Comparison of ENCODE assay signal across 18 cellular contexts in genomic region chr6:166739655-166740318, GRCh38.
DNase-seq lines count a peak whose midpoint lies in the region; ATAC-seq and TF ChIP-seq lines count a peak whose summit lies in the region.
"Had no signal": no experiment of that assay in that cellular context is flagged by ENCODE, and none has a peak within 500 bp of the region (broad histone marks: within the 10 kb centered on the region; RNA-seq: fewer than 3 reads in every experiment).

No MANE protein-coding gene starts in this region.

- H2AFZ ChIP-seq in mammary epithelial cell (ENCODE audit: low read depth, low read length) = no peak overlapping the region

- H3K79me2 ChIP-seq in mammary epithelial cell (ENCODE audit: insufficient read depth, low read length) = no peaks in the 10 kb centered on the region

- no peaks in the 10 kb centered on the region for H3K9me3 Mint-ChIP-seq in MCF 10A (ENCODE audit: unreplicated experiment)
- no peaks in the 10 kb centered on the region for H3K9me3 Mint-ChIP-seq in central memory CD8-positive, alpha-beta T cell
- H3K9me3 Mint-ChIP-seq in stimulated activated effector memory CD8-positive, alpha-beta T cell treated with anti-CD3 and anti-CD28 coated beads, Interleukin-12 subunit alpha, Interleukin-12 subunit beta, amount 100 ng/mL, for 72 hours = no peaks in the 10 kb centered on the region
- H3K9me3 Mint-ChIP-seq: CD8-positive, alpha-beta memory T cell had no signal

- no peaks in the 10 kb centered on the region for H3K36me3 Mint-ChIP-seq in MCF 10A (ENCODE audit: insufficient read depth, unreplicated experiment)
- no peaks in the 10 kb centered on the region for H3K36me3 Mint-ChIP-seq in central memory CD8-positive, alpha-beta T cell (ENCODE audit: insufficient read depth)
- H3K36me3 Mint-ChIP-seq in stimulated activated effector memory CD8-positive, alpha-beta T cell treated with anti-CD3 and anti-CD28 coated beads, Interleukin-12 subunit alpha, Interleukin-12 subunit beta, amount 100 ng/mL, for 72 hours = no peaks in the 10 kb centered on the region
- H3K36me3 Mint-ChIP-seq: CD8-positive, alpha-beta memory T cell had no signal

- no peaks in the 10 kb centered on the region for H4K20me1 ChIP-seq in mammary epithelial cell (ENCODE audit: insufficient read depth, low read length)

- H3K9ac ChIP-seq in mammary epithelial cell (ENCODE audit: insufficient read depth, low read length) = no peak overlapping the region
- H3K9ac ChIP-seq: BLaER1 treated with 17β-estradiol and CSF1 and Interleukin-3, amounts not matched to agents 10 nM and 100 nM had no signal

- H3K36me3 ChIP-seq in mammary epithelial cell (ENCODE audit: insufficient read depth, low read length) (no peaks in the 10 kb centered on the region), uterus (no peaks in the 10 kb centered on the region)
- H3K36me3 ChIP-seq: BLaER1 treated with 17β-estradiol and CSF1 and Interleukin-3, amounts not matched to agents 10 nM and 100 nM; SJSA1 had no signal

- no peak overlapping the region for H3K27ac ChIP-seq in mammary epithelial cell (ENCODE audit: insufficient read depth, low read depth, low read length)
- H3K27ac ChIP-seq in uterus = no peak overlapping the region
- H3K27ac ChIP-seq: A549; BLaER1 treated with 17β-estradiol and CSF1 and Interleukin-3, amounts not matched to agents 10 nM and 100 nM; SJSA1 had no signal

- ATAC-seq in central memory CD8-positive, alpha-beta T cell (replicated peaks; ENCODE audit: extremely low read depth, poor library complexity, severe bottlenecking) = no peak
- ATAC-seq in stimulated activated effector memory CD8-positive, alpha-beta T cell treated with anti-CD3 and anti-CD28 coated beads, Interleukin-12 subunit alpha, Interleukin-12 subunit beta, amount 100 ng/mL, for 72 hours = peak; percentile 70
- ATAC-seq in GM21786 (IDR thresholded peaks at IDR 0.05; ENCODE audit: unreplicated experiment) = no peak
- ATAC-seq: A549 had no signal

- BruUV-seq in mammary epithelial cell (replicated peaks; lab: Mats Ljungman, UMichigan) (no TSS peak), MCF 10A (replicated peaks; lab: Mats Ljungman, UMichigan) (no TSS peak)

- H3K27me3 ChIP-seq in mammary epithelial cell (ENCODE audit: insufficient read depth, low read length) (no peaks in the 10 kb centered on the region), uterus (no peaks in the 10 kb centered on the region)
- H3K27me3 ChIP-seq: BLaER1 treated with 17β-estradiol and CSF1 and Interleukin-3, amounts not matched to agents 10 nM and 100 nM; SJSA1 had no signal

- no peak overlapping the region for H3K4me2 ChIP-seq in mammary epithelial cell (ENCODE audit: insufficient read depth, low read depth, low read length)
- H3K4me2 ChIP-seq: A549 had no signal

- H3K27ac Mint-ChIP-seq in MCF 10A (ENCODE audit: low read depth, unreplicated experiment) = no peak overlapping the region
- peak overlapping the region; percentile 17 for H3K27ac Mint-ChIP-seq in central memory CD8-positive, alpha-beta T cell (ENCODE audit: low read depth)
- H3K27ac Mint-ChIP-seq in stimulated activated effector memory CD8-positive, alpha-beta T cell treated with anti-CD3 and anti-CD28 coated beads, Interleukin-12 subunit alpha, Interleukin-12 subunit beta, amount 100 ng/mL, for 72 hours = no peak overlapping the region

- H3K9me3 ChIP-seq in mammary epithelial cell (replicated peaks; ENCODE audit: insufficient read depth, low read length) = no peaks in the 10 kb centered on the region
- no peaks in the 10 kb centered on the region for H3K9me3 ChIP-seq in uterus
- H3K9me3 ChIP-seq: A549, SJSA1 had no signal

- 86% methylated on average over 10 of the region's 10 CpGs for WGBS in mammary epithelial cell (ENCODE audit: low coverage, missing lambda C conversion rate)

- intact Hi-C loops in mammary epithelial cell (cut with micrococcal nuclease) = no loop called here
- intact Hi-C loops in MCF 10A (cut with micrococcal nuclease) = no loop called here
- intact Hi-C loops in uterus (cut with DNase I; ENCODE audit: low total_unique reads) = no loop called here

- DNase-seq in mammary epithelial cell (peak; percentile 21), MCF 10A (ENCODE audit: unreplicated experiment) (no peak), kidney tubule cell (ENCODE audit: low spot score) (peak; percentile 43), uterus (no peak), GM03348 (ENCODE audit: low spot score) (no peak)
- DNase-seq in central memory CD8-positive, alpha-beta T cell (ENCODE audit: low spot score in 2 of 2) = no peak
- no peak for DNase-seq in stimulated activated effector memory CD8-positive, alpha-beta T cell treated with anti-CD3 and anti-CD28 coated beads, Interleukin-12 subunit alpha, Interleukin-12 subunit beta, amount 100 ng/mL, for 72 hours (ENCODE audit: low spot score in 2 of 2)
- DNase-seq: CD8-positive, alpha-beta memory T cell; DMS79 treated with DMSO at 0.1 percent for 48 hours; NCI-H1417; NCI-H187 treated with DMSO at 0.1 percent for 48 hours; NCI-H345; NCI-H526; OCI-M1 had no signal

- TF ChIP-seq CTCF in mammary epithelial cell (conservative IDR thresholded peaks at IDR 0.05 in 1 of 2, IDR thresholded peaks at IDR 0.05 in 1 of 2; ENCODE audit: extremely low read depth in 1 of 2, insufficient read depth in 1 of 2, low read depth in 1 of 2, low read length in 2 of 2) (no peak), MCF 10A (IDR thresholded peaks at IDR 0.05; ENCODE audit: unreplicated experiment) (no peak), uterus (IDR thresholded peaks at IDR 0.05) (no peak)

- dilution Hi-C loops in mammary epithelial cell (cut with HindIII; ENCODE audit: low sequenced_read_pairs) = no loop called here

- no peaks in the 10 kb centered on the region for H3K27me3 Mint-ChIP-seq in MCF 10A (ENCODE audit: insufficient read depth, unreplicated experiment)
- H3K27me3 Mint-ChIP-seq in central memory CD8-positive, alpha-beta T cell = no peaks in the 10 kb centered on the region

- in situ Hi-C loops in mammary epithelial cell (cut with MboI; ENCODE audit: low sequenced_read_pairs in 2 of 2) = no loop called here

- no peak overlapping the region for H3K4me3 ChIP-seq in mammary epithelial cell (replicated peaks in 1 of 3; ENCODE audit: insufficient read depth in 1 of 3, low read depth in 2 of 3, low read length in 3 of 3)
- no peak overlapping the region for H3K4me3 ChIP-seq in uterus
- H3K4me3 ChIP-seq: A549; BLaER1 treated with 17β-estradiol and CSF1 and Interleukin-3, amounts not matched to agents 10 nM and 100 nM; SJSA1 had no signal

- H3K4me1 Mint-ChIP-seq in MCF 10A (ENCODE audit: insufficient read depth, unreplicated experiment) = no peaks in the 10 kb centered on the region
- H3K4me1 Mint-ChIP-seq in central memory CD8-positive, alpha-beta T cell = no peaks in the 10 kb centered on the region
- no peaks in the 10 kb centered on the region for H3K4me1 Mint-ChIP-seq in stimulated activated effector memory CD8-positive, alpha-beta T cell treated with anti-CD3 and anti-CD28 coated beads, Interleukin-12 subunit alpha, Interleukin-12 subunit beta, amount 100 ng/mL, for 72 hours

- CTCF ChIA-PET in mammary epithelial cell (lab: Charles Lee; ENCODE audit: low non-redundant PET) = no interaction called here
- CTCF ChIA-PET in MCF 10A (lab: Yijun Ruan, JAX) = no interaction called here

- POLR2A ChIA-PET in MCF 10A (lab: Yijun Ruan, JAX) = no interaction called here

- no peak overlapping the region for H3K4me3 Mint-ChIP-seq in MCF 10A (ENCODE audit: unreplicated experiment)
- H3K4me3 Mint-ChIP-seq in central memory CD8-positive, alpha-beta T cell = no peak overlapping the region
- H3K4me3 Mint-ChIP-seq in stimulated activated effector memory CD8-positive, alpha-beta T cell treated with anti-CD3 and anti-CD28 coated beads, Interleukin-12 subunit alpha, Interleukin-12 subunit beta, amount 100 ng/mL, for 72 hours = no peak overlapping the region
- H3K4me3 Mint-ChIP-seq: CD8-positive, alpha-beta memory T cell had no signal

- H3K4me1 ChIP-seq in mammary epithelial cell (ENCODE audit: insufficient read depth, low read length) (peaks cover 6% of the 10 kb centered on the region), uterus (no peaks in the 10 kb centered on the region)
- H3K4me1 ChIP-seq: A549 had no signal

- TF ChIP-seq POLR2A in uterus (IDR thresholded peaks at IDR 0.05) = no peak

Comparison
In these comparisons a context has a peak if more than half of its experiments do, and no peak if none do; other contexts are left out.
1. DNase-seq: peak in mammary epithelial cell (single experiment) and kidney tubule cell (single experiment); none in MCF 10A (single experiment), central memory CD8-positive, alpha-beta T cell (0 of 2), stimulated activated effector memory CD8-positive, alpha-beta T cell treated with anti-CD3 and anti-CD28 coated beads, Interleukin-12 subunit alpha, Interleukin-12 subunit beta, amount 100 ng/mL, for 72 hours (0 of 2), uterus (0 of 2) and GM03348 (single experiment).